In the genomic region with DNA sequence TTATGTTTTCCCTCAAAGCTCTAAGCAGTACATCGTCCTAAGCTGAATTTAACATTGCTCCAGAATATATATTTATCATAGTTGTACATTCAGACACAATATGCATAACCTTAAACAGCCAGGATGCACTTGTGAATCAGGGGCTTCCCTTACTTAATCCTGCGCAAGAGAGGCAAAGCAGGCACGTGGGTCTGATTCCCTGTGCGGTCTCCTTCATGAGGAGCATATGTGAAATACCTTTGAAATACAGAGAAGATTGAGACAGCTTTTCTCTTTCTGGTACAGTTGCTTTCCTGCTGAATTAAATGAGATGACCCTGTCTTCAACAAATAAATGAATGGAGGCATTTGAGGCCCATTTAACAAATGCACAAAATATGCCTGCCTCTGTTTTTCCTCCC, we compare ENCODE assay signal across 1 cellular context.
TF ChIP-seq lines count a peak whose summit lies in the region.

No MANE protein-coding gene starts in this region.

TF ChIP-seq in HepG2, 621 proteins besides CTCF, POLR2A, EP300 and RAD21:
- no peak for TF ChIP-seq MED13 (CRISPR knock-in tag; IDR thresholded peaks at IDR 0.05)
- no peak for TF ChIP-seq SP5 (CRISPR knock-in tag; IDR thresholded peaks at IDR 0.05; ENCODE audit: borderline replicate concordance, low read depth)
- TF ChIP-seq ZEB1 (IDR thresholded peaks at IDR 0.05; ENCODE audit: insufficient replicate concordance, low read depth): no peak
- TF ChIP-seq HMGXB4 (CRISPR knock-in tag; IDR thresholded peaks at IDR 0.05; ENCODE audit: borderline replicate concordance in 1 of 2, low read depth in 1 of 2): no peak
- TF ChIP-seq GATA4 (IDR thresholded peaks at IDR 0.05; ENCODE audit: borderline replicate concordance, low read depth): no peak
- TF ChIP-seq, protein P1, sequence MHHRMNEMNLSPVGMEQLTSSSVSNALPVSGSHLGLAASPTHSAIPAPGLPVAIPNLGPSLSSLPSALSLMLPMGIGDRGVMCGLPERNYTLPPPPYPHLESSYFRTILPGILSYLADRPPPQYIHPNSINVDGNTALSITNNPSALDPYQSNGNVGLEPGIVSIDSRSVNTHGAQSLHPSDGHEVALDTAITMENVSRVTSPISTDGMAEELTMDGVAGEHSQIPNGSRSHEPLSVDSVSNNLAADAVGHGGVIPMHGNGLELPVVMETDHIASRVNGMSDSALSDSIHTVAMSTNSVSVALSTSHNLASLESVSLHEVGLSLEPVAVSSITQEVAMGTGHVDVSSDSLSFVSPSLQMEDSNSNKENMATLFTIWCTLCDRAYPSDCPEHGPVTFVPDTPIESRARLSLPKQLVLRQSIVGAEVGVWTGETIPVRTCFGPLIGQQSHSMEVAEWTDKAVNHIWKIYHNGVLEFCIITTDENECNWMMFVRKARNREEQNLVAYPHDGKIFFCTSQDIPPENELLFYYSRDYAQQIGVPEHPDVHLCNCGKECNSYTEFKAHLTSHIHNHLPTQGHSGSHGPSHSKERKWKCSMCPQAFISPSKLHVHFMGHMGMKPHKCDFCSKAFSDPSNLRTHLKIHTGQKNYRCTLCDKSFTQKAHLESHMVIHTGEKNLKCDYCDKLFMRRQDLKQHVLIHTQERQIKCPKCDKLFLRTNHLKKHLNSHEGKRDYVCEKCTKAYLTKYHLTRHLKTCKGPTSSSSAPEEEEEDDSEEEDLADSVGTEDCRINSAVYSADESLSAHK (CRISPR knock-in tag; IDR thresholded peaks at IDR 0.05; ENCODE audit: borderline replicate concordance): no peak
- TF ChIP-seq ZNF546 (CRISPR knock-in tag; conservative IDR thresholded peaks at IDR 0.05): no peak
- no peak for TF ChIP-seq ZNF589 (CRISPR knock-in tag; conservative IDR thresholded peaks at IDR 0.05)
- no peak for TF ChIP-seq KAT2B (IDR thresholded peaks at IDR 0.05; ENCODE audit: borderline replicate concordance, low read depth, low read length)
- no peak for TF ChIP-seq NR2F6 (IDR thresholded peaks at IDR 0.05)
- TF ChIP-seq NR2F6 (CRISPR knock-in tag; IDR thresholded peaks at IDR 0.05): no peak
- TF ChIP-seq HOXA7 (CRISPR knock-in tag; IDR thresholded peaks at IDR 0.05): no peak
- no peak for TF ChIP-seq FOXA1 (IDR thresholded peaks at IDR 0.05)
- no peak for TF ChIP-seq FOXA1 (CRISPR knock-in tag; IDR thresholded peaks at IDR 0.05)
- TF ChIP-seq FLYWCH1 (CRISPR knock-in tag; IDR thresholded peaks at IDR 0.05): no peak
- TF ChIP-seq, protein P2, sequence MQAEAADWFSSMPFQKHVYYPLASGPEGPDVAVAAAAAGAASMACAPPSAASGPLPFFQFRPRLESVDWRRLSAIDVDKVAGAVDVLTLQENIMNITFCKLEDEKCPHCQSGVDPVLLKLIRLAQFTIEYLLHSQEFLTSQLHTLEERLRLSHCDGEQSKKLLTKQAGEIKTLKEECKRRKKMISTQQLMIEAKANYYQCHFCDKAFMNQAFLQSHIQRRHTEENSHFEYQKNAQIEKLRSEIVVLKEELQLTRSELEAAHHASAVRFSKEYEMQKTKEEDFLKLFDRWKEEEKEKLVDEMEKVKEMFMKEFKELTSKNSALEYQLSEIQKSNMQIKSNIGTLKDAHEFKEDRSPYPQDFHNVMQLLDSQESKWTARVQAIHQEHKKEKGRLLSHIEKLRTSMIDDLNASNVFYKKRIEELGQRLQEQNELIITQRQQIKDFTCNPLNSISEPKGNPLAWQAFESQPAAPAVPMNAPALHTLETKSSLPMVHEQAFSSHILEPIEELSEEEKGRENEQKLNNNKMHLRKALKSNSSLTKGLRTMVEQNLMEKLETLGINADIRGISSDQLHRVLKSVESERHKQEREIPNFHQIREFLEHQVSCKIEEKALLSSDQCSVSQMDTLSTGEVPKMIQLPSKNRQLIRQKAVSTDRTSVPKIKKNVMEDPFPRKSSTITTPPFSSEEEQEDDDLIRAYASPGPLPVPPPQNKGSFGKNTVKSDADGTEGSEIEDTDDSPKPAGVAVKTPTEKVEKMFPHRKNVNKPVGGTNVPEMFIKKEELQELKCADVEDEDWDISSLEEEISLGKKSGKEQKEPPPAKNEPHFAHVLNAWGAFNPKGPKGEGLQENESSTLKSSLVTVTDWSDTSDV (CRISPR knock-in tag; IDR thresholded peaks at IDR 0.05): no peak
- TF ChIP-seq MATR3 (CRISPR knock-in tag; IDR thresholded peaks at IDR 0.05): no peak
- no peak for TF ChIP-seq ZSCAN30 (CRISPR knock-in tag; IDR thresholded peaks at IDR 0.05)
- TF ChIP-seq ZBTB4 (CRISPR knock-in tag; IDR thresholded peaks at IDR 0.05; ENCODE audit: borderline replicate concordance): no peak
- TF ChIP-seq ISL2 (CRISPR knock-in tag; IDR thresholded peaks at IDR 0.05): no peak
- no peak for TF ChIP-seq SIX4 (CRISPR knock-in tag; IDR thresholded peaks at IDR 0.05)
- TF ChIP-seq ZNF224 (CRISPR knock-in tag; IDR thresholded peaks at IDR 0.05): no peak
